10 cellular contexts compared by ENCODE assay signal in genomic region chr13:33537691-33538090, GRCh38.
DNase-seq lines count a peak whose midpoint lies in the region; ATAC-seq and TF ChIP-seq lines count a peak whose summit lies in the region.
"Had no signal": no experiment of that assay in that cellular context is flagged by ENCODE, and none has a peak within 500 bp of the region (broad histone marks: within the 10 kb centered on the region; RNA-seq: fewer than 3 reads in every experiment).

No MANE protein-coding gene starts in this region.

- peaks cover 55% of the 10 kb centered on the region for H3K4me1 Mint-ChIP-seq in activated naive CD4-positive, alpha-beta T cell treated with anti-CD3 and anti-CD28 coated beads for 36 hours (ENCODE audit: low read depth)
- H3K4me1 Mint-ChIP-seq in Caco-2 (ENCODE audit: low read depth, unreplicated experiment), result peaks cover 14% of the 10 kb centered on the region

- no peak overlapping the region for H2BK5ac ChIP-seq in mesenchymal stem cell (ENCODE audit: low read depth, low read length, poor library complexity, severe bottlenecking)

- peak overlapping the region; percentile 33 for H2AK5ac ChIP-seq in mesenchymal stem cell (ENCODE audit: low read length, severe bottlenecking)

- H3K36me3 ChIP-seq in mesenchymal stem cell (ENCODE audit: control insufficient read depth in 1 of 2, insufficient read depth in 2 of 2, low read depth in 1 of 2, low read length in 2 of 2) (no peaks in the 10 kb centered on the region), thoracic aorta (no peaks in the 10 kb centered on the region), Caco-2 (ENCODE audit: control insufficient read depth, insufficient read depth, low read length) (no peaks in the 10 kb centered on the region)

- H3K27ac ChIP-seq in angular gyrus (ENCODE audit: low read depth, low read length) (peak overlapping the region; percentile 79), mesenchymal stem cell (ENCODE audit: low read length, poor library complexity, severe bottlenecking) (no peak overlapping the region), thoracic aorta (peak overlapping the region; percentile 66 to 79), RWPE1 (no peak overlapping the region)

- no peaks in the 10 kb centered on the region for H3K79me1 ChIP-seq in mesenchymal stem cell (replicated peaks; ENCODE audit: low read length, poor library complexity, severe bottlenecking)

- CTCF ChIA-PET in activated naive CD4-positive, alpha-beta T cell treated with anti-CD3 and anti-CD28 coated beads for 36 hours (lab: Charles Lee), result interaction anchor here (0.7 to 1.1 kb wide), 2 partner anchors 108 to 309 kb away, joined by 3 to 9 read pairs; no protein-coding TSS in a partner anchor
- CTCF ChIA-PET in RWPE1 (lab: Yijun Ruan, JAX) (no interaction called here), Caco-2 (lab: Charles Lee) (interaction anchor here (0.6 kb wide), 1 partner anchor 642 kb away, joined by 6 read pairs; no protein-coding TSS in a partner anchor)

- intact Hi-C loops in activated naive CD4-positive, alpha-beta T cell treated with anti-CD3 and anti-CD28 coated beads for 36 hours (cut with micrococcal nuclease), result no loop called here
- intact Hi-C loops in Caco-2 (cut with micrococcal nuclease; ENCODE audit: unreplicated experiment), result no loop called here

- no TSS peak for BruUV-seq in Caco-2 (replicated peaks; lab: Mats Ljungman, UMichigan)

- H3K27ac Mint-ChIP-seq in activated naive CD4-positive, alpha-beta T cell treated with anti-CD3 and anti-CD28 coated beads for 36 hours, result no peak overlapping the region
- H3K27ac Mint-ChIP-seq in Caco-2 (ENCODE audit: unreplicated experiment), result no peak overlapping the region

- no peak overlapping the region for H3K14ac ChIP-seq in mesenchymal stem cell (ENCODE audit: low read length in 2 of 2)

- H3K4me2 ChIP-seq in mesenchymal stem cell (ENCODE audit: low read length, poor library complexity, severe bottlenecking), result no peak overlapping the region

- H3K4me3 Mint-ChIP-seq in activated naive CD4-positive, alpha-beta T cell treated with anti-CD3 and anti-CD28 coated beads for 36 hours, result no peak overlapping the region
- no peak overlapping the region for H3K4me3 Mint-ChIP-seq in Caco-2 (ENCODE audit: unreplicated experiment)

- no peak overlapping the region for H4K8ac ChIP-seq in mesenchymal stem cell (ENCODE audit: low read length)

- peak overlapping the region; percentile 14 to 98 for H3K18ac ChIP-seq in mesenchymal stem cell (ENCODE audit: low read depth in 1 of 2, low read length in 2 of 2)

- no peaks in the 10 kb centered on the region for H3K9me3 ChIP-seq in mesenchymal stem cell (ENCODE audit: control insufficient read depth, low read length)
- H3K9me3 ChIP-seq in thoracic aorta, result no peaks in the 10 kb centered on the region
- H3K9me3 ChIP-seq in Caco-2, result no peaks in the 10 kb centered on the region

- no peaks in the 10 kb centered on the region for H3K9me3 Mint-ChIP-seq in activated naive CD4-positive, alpha-beta T cell treated with anti-CD3 and anti-CD28 coated beads for 36 hours
- H3K9me3 Mint-ChIP-seq in Caco-2 (ENCODE audit: unreplicated experiment), result no peaks in the 10 kb centered on the region

- TF ChIP-seq CTCF in thoracic aorta (IDR thresholded peaks at IDR 0.05) (no peak), RWPE1 (conservative IDR thresholded peaks at IDR 0.05; ENCODE audit: low read depth) (no peak), Caco-2 (IDR thresholded peaks at IDR 0.05; ENCODE audit: insufficient read depth in 1 of 2, low read depth in 1 of 2, low read length in 1 of 2, severe bottlenecking in 1 of 2, unreplicated experiment in 1 of 2) (no peak)

- H2AFZ ChIP-seq in mesenchymal stem cell (ENCODE audit: low read depth, low read length), result no peak overlapping the region

- peak overlapping the region; percentile 27 to 80 for H3K4ac ChIP-seq in mesenchymal stem cell (ENCODE audit: low read depth in 1 of 2, low read length in 2 of 2)

- H4K91ac ChIP-seq in mesenchymal stem cell (ENCODE audit: low read length), result no peak overlapping the region

- H3K4me3 ChIP-seq in mesenchymal stem cell (ENCODE audit: insufficient read depth in 1 of 2, low read depth in 1 of 2, low read length in 2 of 2) (no peak overlapping the region), thoracic aorta (peak overlapping the region; percentile 18), Caco-2 (ENCODE audit: low read depth, low read length) (no peak overlapping the region)

- H3K27me3 ChIP-seq in mesenchymal stem cell (ENCODE audit: control insufficient read depth in 1 of 2, insufficient read depth in 1 of 2, low read length in 2 of 2) (no peaks in the 10 kb centered on the region), thoracic aorta (replicated peaks; ENCODE audit: insufficient read depth) (no peaks in the 10 kb centered on the region), Caco-2 (replicated peaks; ENCODE audit: control insufficient read depth, insufficient read depth, low read length) (no peaks in the 10 kb centered on the region)

- no peaks in the 10 kb centered on the region for H3K4me1 ChIP-seq in mesenchymal stem cell (ENCODE audit: control insufficient read depth, insufficient read depth, low read depth, low read length)
- H3K4me1 ChIP-seq in thoracic aorta (ENCODE audit: control insufficient read depth in 1 of 2, low read depth in 2 of 2), result peaks cover 12 to 38% of the 10 kb centered on the region in 2 donors
- H3K4me1 ChIP-seq in Caco-2, result peaks cover 10% of the 10 kb centered on the region

- WGBS in mesenchymal stem cell, result 25% methylated on average over 1 of the region's 2 CpGs

- no peaks in the 10 kb centered on the region for H3K27me3 Mint-ChIP-seq in activated naive CD4-positive, alpha-beta T cell treated with anti-CD3 and anti-CD28 coated beads for 36 hours (ENCODE audit: low read depth)
- H3K27me3 Mint-ChIP-seq in Caco-2 (ENCODE audit: insufficient read depth, unreplicated experiment), result no peaks in the 10 kb centered on the region

- peak; percentile 23 for DNase-seq in activated naive CD4-positive, alpha-beta T cell treated with anti-CD3 and anti-CD28 coated beads for 36 hours
- no peak for DNase-seq in activated naive CD4-positive, alpha-beta T cell treated with anti-CD3 and anti-CD28 coated beads, Interleukin-2, amount 50 U/mL, for 16 hours
- DNase-seq in mesenchymal stem cell (peak; percentile 63), thoracic aorta (ENCODE audit: low spot score) (no peak), RWPE1 (ENCODE audit: low spot score) (no peak), Caco-2 (no peak)
- DNase-seq in activated CD8-positive, alpha-beta memory T cell treated with anti-CD3 and anti-CD28 coated beads for 24 hours, result no peak
- DNase-seq: islet precursor cell, retina had no signal

- H2BK15ac ChIP-seq in mesenchymal stem cell (ENCODE audit: low read depth, poor library complexity, severe bottlenecking), result no peak overlapping the region

- POLR2A ChIA-PET in RWPE1 (lab: Yijun Ruan, JAX; ENCODE audit: low non-redundant PET), result no interaction called here
- POLR2A ChIA-PET in Caco-2 (lab: Charles Lee), result no interaction called here

- H3K9ac ChIP-seq in mesenchymal stem cell (ENCODE audit: low read length), result peak overlapping the region; percentile 46

- peak overlapping the region in 1 of 2 experiments; percentile 96 for H3K23ac ChIP-seq in mesenchymal stem cell (ENCODE audit: low read length in 2 of 2)

- peak overlapping the region; percentile 89 for H2BK120ac ChIP-seq in mesenchymal stem cell (ENCODE audit: low read depth, low read length)

- no peaks in the 10 kb centered on the region for H3K36me3 Mint-ChIP-seq in activated naive CD4-positive, alpha-beta T cell treated with anti-CD3 and anti-CD28 coated beads for 36 hours (ENCODE audit: low read depth)
- peaks cover 10% of the 10 kb centered on the region for H3K36me3 Mint-ChIP-seq in Caco-2 (ENCODE audit: insufficient read depth, unreplicated experiment)

- H2BK12ac ChIP-seq in mesenchymal stem cell (ENCODE audit: low read length in 2 of 2), result peak overlapping the region; percentile 20 to 94

- ATAC-seq in thoracic aorta (ENCODE audit: insufficient number of reproducible peaks, low FRiP score, low read depth), result no peak

Comparison
In these comparisons a context has a peak if more than half of its experiments do, and no peak if none do; other contexts are left out.
1. DNase-seq: peak in activated naive CD4-positive, alpha-beta T cell treated with anti-CD3 and anti-CD28 coated beads for 36 hours (single experiment) and mesenchymal stem cell (single experiment); none in activated naive CD4-positive, alpha-beta T cell treated with anti-CD3 and anti-CD28 coated beads, Interleukin-2, amount 50 U/mL, for 16 hours (single experiment), thoracic aorta (single experiment), activated CD8-positive, alpha-beta memory T cell treated with anti-CD3 and anti-CD28 coated beads for 24 hours (single experiment), RWPE1 (single experiment) and Caco-2 (0 of 2).
2. H3K27ac ChIP-seq: peak in angular gyrus (single experiment) and thoracic aorta (2 of 2); none in mesenchymal stem cell (single experiment) and RWPE1 (single experiment).